ENCODE assay signal across 1 cellular context in the genomic region with DNA sequence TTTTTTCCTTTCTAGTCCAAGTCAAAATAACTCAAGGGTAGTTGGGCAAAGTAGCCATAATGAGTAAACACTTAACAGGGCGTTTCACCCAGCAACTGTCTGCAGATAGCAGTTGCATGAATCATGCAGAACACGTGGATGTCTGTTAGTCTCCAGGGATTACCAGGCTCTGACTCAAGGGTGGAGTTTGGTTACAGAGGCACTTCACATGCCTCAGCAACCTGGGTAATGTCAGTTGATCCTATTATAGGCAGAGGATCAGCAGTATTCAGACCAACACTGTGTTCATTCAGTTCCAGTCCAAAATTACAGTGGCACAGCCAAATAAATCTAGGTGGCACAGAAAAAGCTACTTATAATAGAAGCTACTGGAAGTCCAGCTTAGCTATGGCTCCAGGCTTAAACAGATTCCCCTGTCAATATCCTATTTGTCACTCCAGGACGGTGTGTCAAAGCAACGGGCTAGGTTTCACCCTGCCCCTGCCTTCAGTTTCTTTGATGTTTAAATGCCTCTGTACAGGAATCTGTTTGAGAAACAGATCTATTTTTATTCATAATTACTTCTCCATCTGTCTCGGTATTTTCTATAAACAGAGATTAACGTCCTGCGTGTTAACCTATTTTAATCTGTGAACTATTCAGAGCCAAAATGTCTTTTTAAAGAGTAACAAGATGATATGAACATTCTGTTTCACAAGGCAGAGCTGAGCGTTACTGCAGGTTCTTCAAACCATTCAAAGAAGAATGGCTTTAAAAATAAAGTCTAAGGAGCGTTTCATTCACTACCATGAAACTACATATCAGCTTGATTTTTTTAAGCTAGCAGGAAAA.
TF ChIP-seq lines count a peak whose summit lies in the region.

No MANE protein-coding gene starts in this region.

TF ChIP-seq in K562, 482 proteins besides CTCF, POLR2A, EP300 and RAD21 (continued from another document and continues in another):
- TF ChIP-seq, protein P1, sequence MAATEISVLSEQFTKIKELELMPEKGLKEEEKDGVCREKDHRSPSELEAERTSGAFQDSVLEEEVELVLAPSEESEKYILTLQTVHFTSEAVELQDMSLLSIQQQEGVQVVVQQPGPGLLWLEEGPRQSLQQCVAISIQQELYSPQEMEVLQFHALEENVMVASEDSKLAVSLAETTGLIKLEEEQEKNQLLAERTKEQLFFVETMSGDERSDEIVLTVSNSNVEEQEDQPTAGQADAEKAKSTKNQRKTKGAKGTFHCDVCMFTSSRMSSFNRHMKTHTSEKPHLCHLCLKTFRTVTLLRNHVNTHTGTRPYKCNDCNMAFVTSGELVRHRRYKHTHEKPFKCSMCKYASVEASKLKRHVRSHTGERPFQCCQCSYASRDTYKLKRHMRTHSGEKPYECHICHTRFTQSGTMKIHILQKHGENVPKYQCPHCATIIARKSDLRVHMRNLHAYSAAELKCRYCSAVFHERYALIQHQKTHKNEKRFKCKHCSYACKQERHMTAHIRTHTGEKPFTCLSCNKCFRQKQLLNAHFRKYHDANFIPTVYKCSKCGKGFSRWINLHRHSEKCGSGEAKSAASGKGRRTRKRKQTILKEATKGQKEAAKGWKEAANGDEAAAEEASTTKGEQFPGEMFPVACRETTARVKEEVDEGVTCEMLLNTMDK (IDR thresholded peaks at IDR 0.05; ENCODE audit: borderline replicate concordance, insufficient read depth, low read depth, low read length, poor library complexity, severe bottlenecking): no peak
- no peak for TF ChIP-seq HOXB6 (CRISPR knock-in tag; IDR thresholded peaks at IDR 0.05; ENCODE audit: borderline replicate concordance)
- TF ChIP-seq STAT5B (CRISPR knock-in tag; IDR thresholded peaks at IDR 0.05): no peak
- no peak for TF ChIP-seq RBM22 (IDR thresholded peaks at IDR 0.05; ENCODE audit: low read depth, low read length, poor library complexity, severe bottlenecking)
- TF ChIP-seq RNF2 (IDR thresholded peaks at IDR 0.05): peak; percentile 41; the same call in 1 of the 2 replicates
- TF ChIP-seq, protein P2, sequence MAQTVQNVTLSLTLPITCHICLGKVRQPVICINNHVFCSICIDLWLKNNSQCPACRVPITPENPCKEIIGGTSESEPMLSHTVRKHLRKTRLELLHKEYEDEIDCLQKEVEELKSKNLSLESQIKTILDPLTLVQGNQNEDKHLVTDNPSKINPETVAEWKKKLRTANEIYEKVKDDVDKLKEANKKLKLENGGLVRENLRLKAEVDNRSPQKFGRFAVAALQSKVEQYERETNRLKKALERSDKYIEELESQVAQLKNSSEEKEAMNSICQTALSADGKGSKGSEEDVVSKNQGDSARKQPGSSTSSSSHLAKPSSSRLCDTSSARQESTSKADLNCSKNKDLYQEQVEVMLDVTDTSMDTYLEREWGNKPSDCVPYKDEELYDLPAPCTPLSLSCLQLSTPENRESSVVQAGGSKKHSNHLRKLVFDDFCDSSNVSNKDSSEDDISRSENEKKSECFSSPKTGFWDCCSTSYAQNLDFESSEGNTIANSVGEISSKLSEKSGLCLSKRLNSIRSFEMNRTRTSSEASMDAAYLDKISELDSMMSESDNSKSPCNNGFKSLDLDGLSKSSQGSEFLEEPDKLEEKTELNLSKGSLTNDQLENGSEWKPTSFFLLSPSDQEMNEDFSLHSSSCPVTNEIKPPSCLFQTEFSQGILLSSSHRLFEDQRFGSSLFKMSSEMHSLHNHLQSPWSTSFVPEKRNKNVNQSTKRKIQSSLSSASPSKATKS (CRISPR knock-in tag; IDR thresholded peaks at IDR 0.05): no peak
- no peak for TF ChIP-seq RBM17 (IDR thresholded peaks at IDR 0.05; ENCODE audit: borderline replicate concordance, low read depth, low read length)
- TF ChIP-seq ZBTB40 (IDR thresholded peaks at IDR 0.05): no peak
- TF ChIP-seq ZBTB40 (CRISPR knock-in tag; IDR thresholded peaks at IDR 0.05): no peak
- TF ChIP-seq EP400 (IDR thresholded peaks at IDR 0.05): peak; percentile 48; the same call in 1 of the 2 replicates
- no peak for TF ChIP-seq ZNF583 (CRISPR knock-in tag; IDR thresholded peaks at IDR 0.05)
- TF ChIP-seq SNAPC5 (CRISPR knock-in tag; IDR thresholded peaks at IDR 0.05): no peak
- TF ChIP-seq ZNF354B (CRISPR knock-in tag; IDR thresholded peaks at IDR 0.05): no peak
- TF ChIP-seq NFXL1 (CRISPR knock-in tag; IDR thresholded peaks at IDR 0.05): no peak
- TF ChIP-seq ATF3 (IDR thresholded peaks at IDR 0.05): peak; percentile 86
- peak; percentile 29; the same call in 1 of the 2 replicates for TF ChIP-seq ATF3 (CRISPR knock-in tag; conservative IDR thresholded peaks at IDR 0.05)
- no peak for TF ChIP-seq ZFP91 (CRISPR knock-in tag; IDR thresholded peaks at IDR 0.05)
- TF ChIP-seq MAZ (CRISPR knock-in tag; conservative IDR thresholded peaks at IDR 0.05 in 1 of 2, IDR thresholded peaks at IDR 0.05 in 1 of 2): peak in 1 of 2 experiments; percentile 36; a peak in 1 of 4 replicates
- no peak for TF ChIP-seq MCM7 (IDR thresholded peaks at IDR 0.05)
